8 cellular contexts compared by ENCODE assay signal in genomic region chr1:244603498-244603897, GRCh38. TPM values are rescaled to one million over a fixed set of nuclear protein-coding genes. Genes with fewer than 3 reads are reported as not detected.
DNase-seq lines count a peak whose midpoint lies in the region; ATAC-seq, FAIRE-seq and TF ChIP-seq lines count a peak whose summit lies in the region.

No MANE protein-coding gene starts in this region.

- no peak for ATAC-seq in HG02884 (IDR thresholded peaks at IDR 0.05; ENCODE audit: unreplicated experiment)
- ATAC-seq in HG03045 (IDR thresholded peaks at IDR 0.05; ENCODE audit: unreplicated experiment): no peak

- H2AFZ ChIP-seq in SK-N-SH (ENCODE audit: low read depth) (no peak overlapping the region), smooth muscle cell (ENCODE audit: low read depth) (no peak overlapping the region)

- no peak overlapping the region for H3K4me2 ChIP-seq in SK-N-SH
- no peak overlapping the region for H3K4me2 ChIP-seq in smooth muscle cell

- TF ChIP-seq CTCF in Caco-2 (IDR thresholded peaks at IDR 0.05; ENCODE audit: insufficient read depth in 1 of 2, low read depth in 1 of 2, low read length in 1 of 2, severe bottlenecking in 1 of 2, unreplicated experiment in 1 of 2): peak; percentile 60 to 81
- peak; percentile 88 for TF ChIP-seq CTCF in SK-N-SH (IDR thresholded peaks at IDR 0.05)
- TF ChIP-seq CTCF in fibroblast of the aortic adventitia (IDR thresholded peaks at IDR 0.05; ENCODE audit: insufficient read depth, low read length): peak; percentile 66
- peak; percentile 88 for TF ChIP-seq CTCF in smooth muscle cell (IDR thresholded peaks at IDR 0.05; ENCODE audit: borderline replicate concordance, insufficient read depth, poor library complexity, severe bottlenecking)

- H3K27ac Mint-ChIP-seq in Caco-2 (ENCODE audit: unreplicated experiment): no peak overlapping the region

- no peaks in the 10 kb centered on the region for H3K4me1 ChIP-seq in Caco-2
- H3K4me1 ChIP-seq in SK-N-SH (ENCODE audit: control insufficient read depth in 1 of 2, insufficient read depth in 2 of 2, low read depth in 1 of 2, low read length in 1 of 2): peaks cover 0 to 4% of the 10 kb centered on the region in 2 experiments; a peak in 1 of 4 replicates
- H3K4me1 ChIP-seq in smooth muscle cell (ENCODE audit: low read depth): peaks cover 3% of the 10 kb centered on the region

- FAIRE-seq in HTR-8/SVneo (lab: Jason Lieb, UNC): no peak

- BruUV-seq in Caco-2 (replicated peaks; lab: Mats Ljungman, UMichigan): no TSS peak

- peak; percentile 88 for TF ChIP-seq RAD21 in SK-N-SH (IDR thresholded peaks at IDR 0.05; ENCODE audit: low read length)

- H3K9me2 ChIP-seq in SK-N-SH: no peaks in the 10 kb centered on the region

- H3K36me3 ChIP-seq in Caco-2 (ENCODE audit: control insufficient read depth, insufficient read depth, low read length) (no peaks in the 10 kb centered on the region), SK-N-SH (replicated peaks in 1 of 2; ENCODE audit: control insufficient read depth in 1 of 2, insufficient read depth in 2 of 2, low read length in 1 of 2) (no peaks in the 10 kb centered on the region), smooth muscle cell (ENCODE audit: low read depth) (no peaks in the 10 kb centered on the region)

- CTCF ChIA-PET in Caco-2 (lab: Charles Lee): interaction anchor here (0.5 to 1.5 kb wide), 12 partner anchors 12 to 1327 kb away, joined by 3 to 20 read pairs (median 4); partner anchors contain the start of genes COX20 and DESI2
- CTCF ChIA-PET in SK-N-SH (lab: Yijun Ruan, JAX): interaction anchor here (0.6 to 5.5 kb wide), 41 partner anchors 9 to 485 kb away, joined by 3 to 127 read pairs (median 4); partner anchors contain the start of gene HNRNPU

- H3K4me3 Mint-ChIP-seq in Caco-2 (ENCODE audit: unreplicated experiment): no peak overlapping the region

- no peaks in the 10 kb centered on the region for H3K36me3 Mint-ChIP-seq in Caco-2 (ENCODE audit: insufficient read depth, unreplicated experiment)

- no peak overlapping the region for H3K27ac ChIP-seq in SK-N-SH (ENCODE audit: low read depth in 2 of 2, low read length in 1 of 2)
- H3K27ac ChIP-seq in smooth muscle cell (ENCODE audit: low read depth): no peak overlapping the region

- no peaks in the 10 kb centered on the region for H3K9me3 Mint-ChIP-seq in Caco-2 (ENCODE audit: unreplicated experiment)

- no peak overlapping the region for H3K4me3 ChIP-seq in Caco-2 (ENCODE audit: low read depth, low read length)
- no peak overlapping the region for H3K4me3 ChIP-seq in SK-N-SH (ENCODE audit: low read depth in 2 of 2, low read length in 1 of 2)
- H3K4me3 ChIP-seq in fibroblast of the aortic adventitia (ENCODE audit: low read depth, low read length): no peak overlapping the region
- no peak overlapping the region for H3K4me3 ChIP-seq in smooth muscle cell

- peaks cover 6% of the 10 kb centered on the region for H3F3A ChIP-seq in SK-N-SH (replicated peaks; ENCODE audit: insufficient read depth)
- no peaks in the 10 kb centered on the region for H3F3A ChIP-seq in smooth muscle cell (ENCODE audit: low read depth)

- no peak overlapping the region for H3K9ac ChIP-seq in SK-N-SH
- H3K9ac ChIP-seq in smooth muscle cell (ENCODE audit: low read depth): no peak overlapping the region

- H3K79me2 ChIP-seq in SK-N-SH (ENCODE audit: insufficient read depth): no peaks in the 10 kb centered on the region
- no peaks in the 10 kb centered on the region for H3K79me2 ChIP-seq in smooth muscle cell (ENCODE audit: low read depth)

- H3K9me3 ChIP-seq in Caco-2 (no peaks in the 10 kb centered on the region), SK-N-SH (no peaks in the 10 kb centered on the region), smooth muscle cell (replicated peaks; ENCODE audit: low read depth) (no peaks in the 10 kb centered on the region)

- TF ChIP-seq EP300 in SK-N-SH (IDR thresholded peaks at IDR 0.05; ENCODE audit: borderline replicate concordance in 1 of 2, low read depth in 1 of 2, low read length in 1 of 2): no peak

- H3K27me3 ChIP-seq in Caco-2 (replicated peaks; ENCODE audit: control insufficient read depth, insufficient read depth, low read length) (no peaks in the 10 kb centered on the region), SK-N-SH (ENCODE audit: insufficient read depth) (no peaks in the 10 kb centered on the region), smooth muscle cell (ENCODE audit: low read depth) (no peaks in the 10 kb centered on the region)

- no peaks in the 10 kb centered on the region for H3K4me1 Mint-ChIP-seq in Caco-2 (ENCODE audit: low read depth, unreplicated experiment)

- POLR2A ChIA-PET in Caco-2 (lab: Charles Lee) (interaction anchor here (0.6 kb wide), 2 partner anchors 107 to 142 kb away, joined by 3 to 4 read pairs; no protein-coding TSS in a partner anchor), SK-N-SH (lab: Yijun Ruan, JAX) (interaction anchor here (0.5 to 1.0 kb wide), 4 partner anchors 13 to 232 kb away, joined by 3 to 5 read pairs (median 4); no protein-coding TSS in a partner anchor)

- DNase-seq in Caco-2: peak in 1 of 2 experiments; percentile 26
- peak; percentile 18 for DNase-seq in HTR-8/SVneo (ENCODE audit: insufficient read length, low spot score)
- peak; percentile 43 for DNase-seq in SK-N-SH
- peak; percentile 62 for DNase-seq in fibroblast of the aortic adventitia (ENCODE audit: low read depth)
- no peak for DNase-seq in smooth muscle cell (lab: John Stamatoyannopoulos, UW; ENCODE audit: unreplicated experiment)
- no peak for DNase-seq in stimulated activated CD4-positive, alpha-beta T cell treated with anti-CD3 and anti-CD28 coated beads, Interleukin-12 subunit alpha, Interleukin-12 subunit beta, amount 100 ng/mL, for 4 hours

- H4K20me1 ChIP-seq in SK-N-SH (ENCODE audit: insufficient read depth) (no peaks in the 10 kb centered on the region), smooth muscle cell (ENCODE audit: low read depth) (no peaks in the 10 kb centered on the region)

- H3K27me3 Mint-ChIP-seq in Caco-2 (ENCODE audit: insufficient read depth, unreplicated experiment): no peaks in the 10 kb centered on the region

- intact Hi-C loops in Caco-2 (cut with micrococcal nuclease; ENCODE audit: unreplicated experiment): loop anchor here (1.0 to 2.0 kb wide), 4 partner anchors 33 to 439 kb away; partner anchors contain the start of gene DESI2

TF ChIP-seq in SK-N-SH, 30 proteins besides CTCF, POLR2A, EP300 and RAD21:
- peak; percentile 68 for TF ChIP-seq SMC3 (IDR thresholded peaks at IDR 0.05; ENCODE audit: low read depth, low read length)
- TF ChIP-seq ELF1 (IDR thresholded peaks at IDR 0.05): no peak
- TF ChIP-seq FOXM1 (IDR thresholded peaks at IDR 0.05; ENCODE audit: low read depth): no peak
- TF ChIP-seq USF2 (IDR thresholded peaks at IDR 0.05; ENCODE audit: borderline replicate concordance, low read depth, low read length): no peak
- TF ChIP-seq SIN3A (IDR thresholded peaks at IDR 0.05; ENCODE audit: borderline replicate concordance, low read depth, low read length): no peak

RNA-seq across cellular contexts. Expression of gene DESI2, which starts 49.4 kb away (rescaled TPM):
- total RNA-seq in Caco-2 (2022): 47.7 and 51.0 TPM in 2 replicates
- polyA plus RNA-seq in SK-N-SH (2012; rRNA removed): 14.0 and 17.5 TPM in 2 replicates
- polyA plus RNA-seq in SK-N-SH (2012; cell fraction: cytosol; rRNA removed): 23.3 and 24.5 TPM in 2 replicates
- 10.0 and 13.0 TPM in 2 replicates for polyA plus RNA-seq in SK-N-SH (2012; cell fraction: nucleus; rRNA removed)
- 25.2 and 54.7 TPM in 2 replicates for total RNA-seq in fibroblast of the aortic adventitia (ENCODE audit: low replicate concordance)
- 56.3 and 67.9 TPM in 2 replicates for total RNA-seq in smooth muscle cell
- polyA plus RNA-seq in smooth muscle cell: 31.5 and 39.4 TPM in 2 replicates

Comparison
In these comparisons a context has a peak if more than half of its experiments do, and no peak if none do; other contexts are left out.
1. DNase-seq: peak in HTR-8/SVneo (single experiment), SK-N-SH (single experiment) and fibroblast of the aortic adventitia (single experiment); none in smooth muscle cell (single experiment) and stimulated activated CD4-positive, alpha-beta T cell treated with anti-CD3 and anti-CD28 coated beads, Interleukin-12 subunit alpha, Interleukin-12 subunit beta, amount 100 ng/mL, for 4 hours (single experiment).
2. Peak in every context shown above with its lines, with median percentiles within 50 percentile points of each other: CTCF ChIP-seq.